ENCODE assay signal across 10 cellular contexts in the genomic region with DNA sequence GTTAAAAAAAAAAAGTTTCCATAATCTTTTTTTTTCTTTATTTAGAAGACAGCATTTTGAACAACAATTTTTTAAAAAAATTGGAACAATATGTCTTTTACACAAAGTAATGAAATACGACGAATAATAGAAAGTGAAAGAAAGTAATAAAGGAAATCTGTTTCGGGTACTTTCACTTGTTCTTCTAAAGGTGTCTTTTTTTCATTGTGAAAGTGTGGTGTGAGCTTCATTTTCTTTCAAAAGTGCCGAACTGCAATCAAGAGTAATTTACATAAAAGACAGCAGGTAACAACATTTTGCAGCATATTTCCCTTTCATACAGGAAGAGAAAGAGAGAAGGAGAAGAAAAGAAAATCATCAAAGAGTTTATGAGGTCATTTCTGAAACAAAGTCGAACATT.
DNase-seq lines count a peak whose midpoint lies in the region; ATAC-seq and TF ChIP-seq lines count a peak whose summit lies in the region.
"Had no signal": no experiment of that assay in that cellular context is flagged by ENCODE, and none has a peak within 500 bp of the region (broad histone marks: within the 10 kb centered on the region; RNA-seq: fewer than 3 reads in every experiment).

No MANE protein-coding gene starts in this region.

- no peak for TF ChIP-seq CTCF in BE2C (IDR thresholded peaks at IDR 0.05; ENCODE audit: low read depth, low read length)

- peak; percentile 79 for ATAC-seq in GM18858 (IDR thresholded peaks at IDR 0.05; ENCODE audit: unreplicated experiment)
- ATAC-seq in HG03060 (IDR thresholded peaks at IDR 0.05; ENCODE audit: low read depth, unreplicated experiment) = peak; percentile 71
- peak; percentile 71 to 74 for ATAC-seq in naive B cell (ENCODE audit: low read depth in 2 of 2)
- no peak for ATAC-seq in HG02798 (IDR thresholded peaks at IDR 0.05; ENCODE audit: poor library complexity, unreplicated experiment)

- H3K27ac Mint-ChIP-seq in activated CD4-positive, alpha-beta memory T cell treated with anti-CD3 and anti-CD28 coated beads, Interleukin-2, amount 10 ng/mL, durations not matched to agents 7 days and 5 days = no peak overlapping the region
- peak overlapping the region in 5 of 6 donors; percentile 13 to 84 (median 77) for H3K27ac Mint-ChIP-seq in naive B cell

- H3K4me3 ChIP-seq in BE2C (ENCODE audit: low read depth, low read length) = no peak overlapping the region

- H3K27me3 ChIP-seq in BE2C = no peaks in the 10 kb centered on the region; the same call in none of the 2 replicates
- H3K27me3 ChIP-seq: foreskin keratinocyte, neutrophil had no signal

- POLR2A ChIA-PET in activated CD4-positive, alpha-beta memory T cell treated with anti-CD3 and anti-CD28 coated beads, Interleukin-2, amount 10 ng/mL, durations not matched to agents 7 days and 5 days (lab: Charles Lee) = no interaction called here

- CTCF ChIA-PET in activated CD4-positive, alpha-beta memory T cell treated with anti-CD3 and anti-CD28 coated beads, Interleukin-2, amount 10 ng/mL, durations not matched to agents 7 days and 5 days (lab: Charles Lee) = no interaction called here

- DNase-seq in activated CD4-positive, alpha-beta memory T cell treated with anti-CD3 and anti-CD28 coated beads, Interleukin-2, amount 10 ng/mL, durations not matched to agents 7 days and 5 days = no peak
- DNase-seq in naive B cell = peak; percentile 11
- DNase-seq in activated effector memory CD4-positive, alpha-beta T cell treated with Interleukin-2 at 50 U/mL for 16 hours = no peak
- no peak for DNase-seq in BE2C
- no peak for DNase-seq in stimulated activated CD4-positive, alpha-beta T cell treated with anti-CD3 and anti-CD28 coated beads, Interleukin-1b, Interleukin-23, amount 100 ng/mL, for 48 hours

- H3K9me3 ChIP-seq in BE2C = no peaks in the 10 kb centered on the region
- H3K9me3 ChIP-seq: neutrophil had no signal

- no peaks in the 10 kb centered on the region for H3K9me3 Mint-ChIP-seq in activated CD4-positive, alpha-beta memory T cell treated with anti-CD3 and anti-CD28 coated beads, Interleukin-2, amount 10 ng/mL, durations not matched to agents 7 days and 5 days
- H3K9me3 Mint-ChIP-seq in naive B cell = no peaks in the 10 kb centered on the region

- H3K4me3 Mint-ChIP-seq in activated CD4-positive, alpha-beta memory T cell treated with anti-CD3 and anti-CD28 coated beads, Interleukin-2, amount 10 ng/mL, durations not matched to agents 7 days and 5 days = peak overlapping the region; percentile 35
- peak overlapping the region; percentile 84 to 94 (median 89) for H3K4me3 Mint-ChIP-seq in naive B cell

- no peaks in the 10 kb centered on the region for H3K36me3 ChIP-seq in BE2C
- H3K36me3 ChIP-seq: neutrophil had no signal

- no peaks in the 10 kb centered on the region for H3K36me3 Mint-ChIP-seq in activated CD4-positive, alpha-beta memory T cell treated with anti-CD3 and anti-CD28 coated beads, Interleukin-2, amount 10 ng/mL, durations not matched to agents 7 days and 5 days (ENCODE audit: low read depth)
- no peaks in the 10 kb centered on the region for H3K36me3 Mint-ChIP-seq in naive B cell

- no peaks in the 10 kb centered on the region for H3K4me1 ChIP-seq in BE2C

- H3K4me1 Mint-ChIP-seq in activated CD4-positive, alpha-beta memory T cell treated with anti-CD3 and anti-CD28 coated beads, Interleukin-2, amount 10 ng/mL, durations not matched to agents 7 days and 5 days = no peaks in the 10 kb centered on the region
- H3K4me1 Mint-ChIP-seq in naive B cell = peaks cover 8 to 13% (median 11%) of the 10 kb centered on the region in 3 donors

- H3K27me3 Mint-ChIP-seq in activated CD4-positive, alpha-beta memory T cell treated with anti-CD3 and anti-CD28 coated beads, Interleukin-2, amount 10 ng/mL, durations not matched to agents 7 days and 5 days = no peaks in the 10 kb centered on the region
- H3K27me3 Mint-ChIP-seq in naive B cell = no peaks in the 10 kb centered on the region
